ENCODE assay signal across 18 cellular contexts in the genomic region with DNA sequence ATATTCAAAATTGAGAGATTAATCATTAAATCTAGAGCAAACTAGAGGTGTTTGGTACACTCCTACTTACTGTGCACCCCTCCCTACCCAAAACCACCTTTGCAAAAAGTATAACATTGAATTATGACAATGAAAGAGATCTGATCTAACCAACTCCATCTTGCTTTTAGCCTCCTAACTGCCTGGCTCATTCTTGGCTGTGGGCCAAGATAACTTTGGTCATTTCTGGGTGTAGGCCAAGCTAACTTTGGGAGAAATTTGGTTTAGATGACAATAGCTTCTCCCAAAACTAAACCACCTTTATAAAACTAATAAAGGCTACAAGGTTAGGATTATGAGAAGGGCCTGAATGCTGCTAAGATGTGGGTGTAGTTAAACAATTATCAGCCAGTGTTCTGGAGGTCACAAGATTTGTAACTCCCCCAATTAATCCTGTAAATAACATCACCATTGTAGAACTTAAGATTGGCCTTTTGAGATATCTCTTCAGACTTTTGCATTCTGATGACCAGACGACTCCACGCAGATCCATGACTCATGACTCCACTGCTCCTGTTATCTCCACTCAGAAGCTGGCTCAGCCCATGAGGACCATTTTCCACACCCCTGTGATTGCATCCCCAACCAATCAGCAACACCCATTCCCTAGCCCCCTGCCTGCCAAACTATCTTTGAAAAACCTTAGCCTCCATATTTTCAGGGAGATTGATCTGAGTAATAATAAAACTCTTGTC.
"Had no signal": no experiment of that assay in that cellular context is flagged by ENCODE, and none has a peak within 500 bp of the region (broad histone marks: within the 10 kb centered on the region; RNA-seq: fewer than 3 reads in every experiment).

No MANE protein-coding gene starts in this region.

- H3K27me3 Mint-ChIP-seq: activated naive CD4-positive, alpha-beta T cell treated with anti-CD3 and anti-CD28 coated beads, Interleukin-2, amount 50 U/mL, for 24 hours; naive thymus-derived CD8-positive, alpha-beta T cell had no signal

- H3K4me3 ChIP-seq: upper lobe of left lung had no signal

- ATAC-seq: foreskin keratinocyte; naive thymus-derived CD8-positive, alpha-beta T cell; right cardiac atrium; SK-N-SH treated with all-trans-retinoic acid at 6 μM for 48 hours; stimulated activated naive CD8-positive, alpha-beta T cell treated with anti-CD3 and anti-CD28 coated beads, Interleukin-15, Interleukin-2, amounts not matched to agents 100 U/mL and 50 U/mL, for 24 hours had no signal

- H3K9me3 Mint-ChIP-seq: activated naive CD4-positive, alpha-beta T cell treated with anti-CD3 and anti-CD28 coated beads, Interleukin-2, amount 50 U/mL, for 24 hours had no signal

- H3K4me1 Mint-ChIP-seq: activated CD4-positive, alpha-beta memory T cell treated with anti-CD3 and anti-CD28 coated beads, Interleukin-2, amount 10 ng/mL, durations not matched to agents 7 days and 5 days; activated naive CD4-positive, alpha-beta T cell treated with anti-CD3 and anti-CD28 coated beads, Interleukin-2, amount 50 U/mL, for 24 hours had no signal

- H3K27ac Mint-ChIP-seq: activated CD4-positive, alpha-beta memory T cell treated with anti-CD3 and anti-CD28 coated beads, Interleukin-2, amount 10 ng/mL, durations not matched to agents 7 days and 5 days; activated naive CD4-positive, alpha-beta T cell treated with anti-CD3 and anti-CD28 coated beads, Interleukin-2, amount 50 U/mL, for 24 hours; naive thymus-derived CD8-positive, alpha-beta T cell had no signal

- H3K36me3 Mint-ChIP-seq: activated naive CD4-positive, alpha-beta T cell treated with anti-CD3 and anti-CD28 coated beads, Interleukin-2, amount 50 U/mL, for 24 hours; naive thymus-derived CD8-positive, alpha-beta T cell had no signal

- H3K4me3 Mint-ChIP-seq: activated CD4-positive, alpha-beta memory T cell treated with anti-CD3 and anti-CD28 coated beads, Interleukin-2, amount 10 ng/mL, durations not matched to agents 7 days and 5 days; activated naive CD4-positive, alpha-beta T cell treated with anti-CD3 and anti-CD28 coated beads, Interleukin-2, amount 50 U/mL, for 24 hours; naive thymus-derived CD8-positive, alpha-beta T cell had no signal

- FAIRE-seq: small intestine had no signal

- DNase-seq: activated CD4-positive, alpha-beta memory T cell treated with anti-CD3 and anti-CD28 coated beads, Interleukin-2, amount 10 ng/mL, durations not matched to agents 7 days and 5 days; activated CD8-positive, alpha-beta memory T cell treated with anti-CD3 and anti-CD28 coated beads, Interleukin-2, amount 50 U/mL, for 4 hours; activated effector memory CD4-positive, alpha-beta T cell treated with anti-CD3 and anti-CD28 coated beads, Interleukin-2, amount 50 U/mL, for 16 hours; activated T-cell treated with anti-CD3 and anti-CD28 coated beads, Interleukin-2, amount 50 U/mL, for 48 hours; amniotic stem cell; cerebellar nuclear complex; foreskin keratinocyte; glutamatergic neuron; mesenchymal stem cell; naive thymus-derived CD8-positive, alpha-beta T cell; posterior cingulate gyrus; right cardiac atrium; small intestine; stimulated activated naive CD8-positive, alpha-beta T cell treated with anti-CD3 and anti-CD28 coated beads, Interleukin-15, Interleukin-2, amounts not matched to agents 100 U/mL and 50 U/mL, for 24 hours; upper lobe of left lung; WERI-Rb-1 had no signal
